ENCODE assay signal across 1 cellular context in genomic region chr17:1563786-1564613, GRCh38.
TF ChIP-seq lines count a peak whose summit lies in the region.

No MANE protein-coding gene starts in this region.

TF ChIP-seq in K562, 482 proteins besides CTCF, POLR2A, EP300 and RAD21 (continued from another document and continues in another):
- TF ChIP-seq, protein P1, sequence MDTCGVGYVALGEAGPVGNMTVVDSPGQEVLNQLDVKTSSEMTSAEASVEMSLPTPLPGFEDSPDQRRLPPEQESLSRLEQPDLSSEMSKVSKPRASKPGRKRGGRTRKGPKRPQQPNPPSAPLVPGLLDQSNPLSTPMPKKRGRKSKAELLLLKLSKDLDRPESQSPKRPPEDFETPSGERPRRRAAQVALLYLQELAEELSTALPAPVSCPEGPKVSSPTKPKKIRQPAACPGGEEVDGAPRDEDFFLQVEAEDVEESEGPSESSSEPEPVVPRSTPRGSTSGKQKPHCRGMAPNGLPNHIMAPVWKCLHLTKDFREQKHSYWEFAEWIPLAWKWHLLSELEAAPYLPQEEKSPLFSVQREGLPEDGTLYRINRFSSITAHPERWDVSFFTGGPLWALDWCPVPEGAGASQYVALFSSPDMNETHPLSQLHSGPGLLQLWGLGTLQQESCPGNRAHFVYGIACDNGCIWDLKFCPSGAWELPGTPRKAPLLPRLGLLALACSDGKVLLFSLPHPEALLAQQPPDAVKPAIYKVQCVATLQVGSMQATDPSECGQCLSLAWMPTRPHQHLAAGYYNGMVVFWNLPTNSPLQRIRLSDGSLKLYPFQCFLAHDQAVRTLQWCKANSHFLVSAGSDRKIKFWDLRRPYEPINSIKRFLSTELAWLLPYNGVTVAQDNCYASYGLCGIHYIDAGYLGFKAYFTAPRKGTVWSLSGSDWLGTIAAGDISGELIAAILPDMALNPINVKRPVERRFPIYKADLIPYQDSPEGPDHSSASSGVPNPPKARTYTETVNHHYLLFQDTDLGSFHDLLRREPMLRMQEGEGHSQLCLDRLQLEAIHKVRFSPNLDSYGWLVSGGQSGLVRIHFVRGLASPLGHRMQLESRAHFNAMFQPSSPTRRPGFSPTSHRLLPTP (IDR thresholded peaks at IDR 0.05; ENCODE audit: borderline replicate concordance, extremely low read depth, insufficient read length) = peak; percentile 51
- TF ChIP-seq, protein P2, sequence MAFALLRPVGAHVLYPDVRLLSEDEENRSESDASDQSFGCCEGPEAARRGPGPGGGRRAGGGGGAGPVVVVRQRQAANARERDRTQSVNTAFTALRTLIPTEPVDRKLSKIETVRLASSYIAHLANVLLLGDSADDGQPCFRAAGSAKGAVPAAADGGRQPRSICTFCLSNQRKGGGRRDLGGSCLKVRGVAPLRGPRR (CRISPR knock-in tag; IDR thresholded peaks at IDR 0.05) = 0 out of 2 replicates have a peak, but pooled peaks have one; percentile 25
- TF ChIP-seq CBFA2T2 (conservative IDR thresholded peaks at IDR 0.05) (peak; percentile 65), NCOA4 (IDR thresholded peaks at IDR 0.05; ENCODE audit: partially characterized antibody) (peak; percentile 69), ARNT (IDR thresholded peaks at IDR 0.05) (no peak; a peak in 1 of 4 replicates), ZNF551 (CRISPR knock-in tag; IDR thresholded peaks at IDR 0.05) (no peak), CEBPB (tag; IDR thresholded peaks at IDR 0.05) (no peak), L3MBTL2 (IDR thresholded peaks at IDR 0.05) (peak; percentile 15), LCOR (CRISPR knock-in tag; IDR thresholded peaks at IDR 0.05) (0 out of 2 replicates have a peak, but pooled peaks have one; percentile 25), RCOR1 (IDR thresholded peaks at IDR 0.05; ENCODE audit: borderline replicate concordance in 1 of 2, low read depth in 2 of 2, low read length in 2 of 2) (peak in 1 of 2 experiments; percentile 57; a peak in 2 of 4 replicates), ZNF76 (CRISPR knock-in tag; IDR thresholded peaks at IDR 0.05; ENCODE audit: borderline replicate concordance) (no peak), BCOR (IDR thresholded peaks at IDR 0.05) (peak; percentile 97), FOSL1 (tag; conservative IDR thresholded peaks at IDR 0.05) (no peak), ATF1 (CRISPR knock-in tag; IDR thresholded peaks at IDR 0.05) (no peak), ATF1 (tag; IDR thresholded peaks at IDR 0.05) (peak; percentile 31; the same call in 1 of the 2 replicates), ZEB2 (IDR thresholded peaks at IDR 0.05) (peak; percentile 88), TFAP4 (CRISPR knock-in tag; IDR thresholded peaks at IDR 0.05; ENCODE audit: borderline replicate concordance) (peak; percentile 48; the same call in 1 of the 2 replicates), EP400 (IDR thresholded peaks at IDR 0.05) (peak; percentile 21; the same call in 1 of the 2 replicates), SOX6 (IDR thresholded peaks at IDR 0.05) (0 out of 2 replicates have a peak, but pooled peaks have one; percentile 11), TEAD4 (IDR thresholded peaks at IDR 0.05; ENCODE audit: low read length) (peak; percentile 33; the same call in 1 of the 2 replicates), TEAD4 (CRISPR knock-in tag; IDR thresholded peaks at IDR 0.05; ENCODE audit: borderline replicate concordance) (no peak), DACH1 (IDR thresholded peaks at IDR 0.05; ENCODE audit: partially characterized antibody) (peak; percentile 52), E2F3 (CRISPR knock-in tag; IDR thresholded peaks at IDR 0.05) (no peak), CTBP1 (IDR thresholded peaks at IDR 0.05; ENCODE audit: borderline replicate concordance) (peak; percentile 83; the same call in 1 of the 2 replicates), ZBTB43 (CRISPR knock-in tag; IDR thresholded peaks at IDR 0.05) (no peak), ZNF444 (CRISPR knock-in tag; IDR thresholded peaks at IDR 0.05) (no peak), HOXB6 (CRISPR knock-in tag; IDR thresholded peaks at IDR 0.05; ENCODE audit: borderline replicate concordance) (no peak), UBTF (IDR thresholded peaks at IDR 0.05; ENCODE audit: borderline replicate concordance in 1 of 2, low read depth in 2 of 2, low read length in 2 of 2) (no peak), MTA2 (IDR thresholded peaks at IDR 0.05; ENCODE audit: low read depth) (peak; percentile 57), ZNF175 (CRISPR knock-in tag; IDR thresholded peaks at IDR 0.05; ENCODE audit: low read depth) (no peak), RNF2 (IDR thresholded peaks at IDR 0.05) (peak; percentile 66), BRCA1 (IDR thresholded peaks at IDR 0.05) (no peak), BRCA1 (CRISPR knock-in tag; IDR thresholded peaks at IDR 0.05) (no peak), SNAPC5 (CRISPR knock-in tag; IDR thresholded peaks at IDR 0.05) (no peak), CXXC5 (CRISPR knock-in tag; IDR thresholded peaks at IDR 0.05) (0 out of 2 replicates have a peak, but pooled peaks have one; percentile 37), MLX (CRISPR knock-in tag; conservative IDR thresholded peaks at IDR 0.05) (no peak), SMARCA5 (IDR thresholded peaks at IDR 0.05) (peak; percentile 95), NR3C1 (CRISPR knock-in tag; IDR thresholded peaks at IDR 0.05) (no peak)
- TF ChIP-seq, protein P3, sequence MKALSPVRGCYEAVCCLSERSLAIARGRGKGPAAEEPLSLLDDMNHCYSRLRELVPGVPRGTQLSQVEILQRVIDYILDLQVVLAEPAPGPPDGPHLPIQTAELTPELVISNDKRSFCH (CRISPR knock-in tag; IDR thresholded peaks at IDR 0.05) = no peak
- TF ChIP-seq, protein P3 (tag; IDR thresholded peaks at IDR 0.05) = no peak
- TF ChIP-seq, protein P4, sequence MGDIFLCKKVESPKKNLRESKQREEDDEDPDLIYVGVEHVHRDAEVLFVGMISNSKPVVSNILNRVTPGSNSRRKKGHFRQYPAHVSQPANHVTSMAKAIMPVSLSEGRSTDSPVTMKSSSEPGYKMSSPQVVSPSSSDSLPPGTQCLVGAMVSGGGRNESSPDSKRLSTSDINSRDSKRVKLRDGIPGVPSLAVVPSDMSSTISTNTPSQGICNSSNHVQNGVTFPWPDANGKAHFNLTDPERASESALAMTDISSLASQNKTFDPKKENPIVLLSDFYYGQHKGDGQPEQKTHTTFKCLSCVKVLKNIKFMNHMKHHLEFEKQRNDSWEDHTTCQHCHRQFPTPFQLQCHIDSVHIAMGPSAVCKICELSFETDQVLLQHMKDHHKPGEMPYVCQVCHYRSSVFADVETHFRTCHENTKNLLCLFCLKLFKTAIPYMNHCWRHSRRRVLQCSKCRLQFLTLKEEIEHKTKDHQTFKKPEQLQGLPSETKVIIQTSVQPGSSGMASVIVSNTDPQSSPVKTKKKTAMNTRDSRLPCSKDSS (IDR thresholded peaks at IDR 0.05; ENCODE audit: low read depth, partially characterized antibody) = no peak
- TF ChIP-seq, protein P5, sequence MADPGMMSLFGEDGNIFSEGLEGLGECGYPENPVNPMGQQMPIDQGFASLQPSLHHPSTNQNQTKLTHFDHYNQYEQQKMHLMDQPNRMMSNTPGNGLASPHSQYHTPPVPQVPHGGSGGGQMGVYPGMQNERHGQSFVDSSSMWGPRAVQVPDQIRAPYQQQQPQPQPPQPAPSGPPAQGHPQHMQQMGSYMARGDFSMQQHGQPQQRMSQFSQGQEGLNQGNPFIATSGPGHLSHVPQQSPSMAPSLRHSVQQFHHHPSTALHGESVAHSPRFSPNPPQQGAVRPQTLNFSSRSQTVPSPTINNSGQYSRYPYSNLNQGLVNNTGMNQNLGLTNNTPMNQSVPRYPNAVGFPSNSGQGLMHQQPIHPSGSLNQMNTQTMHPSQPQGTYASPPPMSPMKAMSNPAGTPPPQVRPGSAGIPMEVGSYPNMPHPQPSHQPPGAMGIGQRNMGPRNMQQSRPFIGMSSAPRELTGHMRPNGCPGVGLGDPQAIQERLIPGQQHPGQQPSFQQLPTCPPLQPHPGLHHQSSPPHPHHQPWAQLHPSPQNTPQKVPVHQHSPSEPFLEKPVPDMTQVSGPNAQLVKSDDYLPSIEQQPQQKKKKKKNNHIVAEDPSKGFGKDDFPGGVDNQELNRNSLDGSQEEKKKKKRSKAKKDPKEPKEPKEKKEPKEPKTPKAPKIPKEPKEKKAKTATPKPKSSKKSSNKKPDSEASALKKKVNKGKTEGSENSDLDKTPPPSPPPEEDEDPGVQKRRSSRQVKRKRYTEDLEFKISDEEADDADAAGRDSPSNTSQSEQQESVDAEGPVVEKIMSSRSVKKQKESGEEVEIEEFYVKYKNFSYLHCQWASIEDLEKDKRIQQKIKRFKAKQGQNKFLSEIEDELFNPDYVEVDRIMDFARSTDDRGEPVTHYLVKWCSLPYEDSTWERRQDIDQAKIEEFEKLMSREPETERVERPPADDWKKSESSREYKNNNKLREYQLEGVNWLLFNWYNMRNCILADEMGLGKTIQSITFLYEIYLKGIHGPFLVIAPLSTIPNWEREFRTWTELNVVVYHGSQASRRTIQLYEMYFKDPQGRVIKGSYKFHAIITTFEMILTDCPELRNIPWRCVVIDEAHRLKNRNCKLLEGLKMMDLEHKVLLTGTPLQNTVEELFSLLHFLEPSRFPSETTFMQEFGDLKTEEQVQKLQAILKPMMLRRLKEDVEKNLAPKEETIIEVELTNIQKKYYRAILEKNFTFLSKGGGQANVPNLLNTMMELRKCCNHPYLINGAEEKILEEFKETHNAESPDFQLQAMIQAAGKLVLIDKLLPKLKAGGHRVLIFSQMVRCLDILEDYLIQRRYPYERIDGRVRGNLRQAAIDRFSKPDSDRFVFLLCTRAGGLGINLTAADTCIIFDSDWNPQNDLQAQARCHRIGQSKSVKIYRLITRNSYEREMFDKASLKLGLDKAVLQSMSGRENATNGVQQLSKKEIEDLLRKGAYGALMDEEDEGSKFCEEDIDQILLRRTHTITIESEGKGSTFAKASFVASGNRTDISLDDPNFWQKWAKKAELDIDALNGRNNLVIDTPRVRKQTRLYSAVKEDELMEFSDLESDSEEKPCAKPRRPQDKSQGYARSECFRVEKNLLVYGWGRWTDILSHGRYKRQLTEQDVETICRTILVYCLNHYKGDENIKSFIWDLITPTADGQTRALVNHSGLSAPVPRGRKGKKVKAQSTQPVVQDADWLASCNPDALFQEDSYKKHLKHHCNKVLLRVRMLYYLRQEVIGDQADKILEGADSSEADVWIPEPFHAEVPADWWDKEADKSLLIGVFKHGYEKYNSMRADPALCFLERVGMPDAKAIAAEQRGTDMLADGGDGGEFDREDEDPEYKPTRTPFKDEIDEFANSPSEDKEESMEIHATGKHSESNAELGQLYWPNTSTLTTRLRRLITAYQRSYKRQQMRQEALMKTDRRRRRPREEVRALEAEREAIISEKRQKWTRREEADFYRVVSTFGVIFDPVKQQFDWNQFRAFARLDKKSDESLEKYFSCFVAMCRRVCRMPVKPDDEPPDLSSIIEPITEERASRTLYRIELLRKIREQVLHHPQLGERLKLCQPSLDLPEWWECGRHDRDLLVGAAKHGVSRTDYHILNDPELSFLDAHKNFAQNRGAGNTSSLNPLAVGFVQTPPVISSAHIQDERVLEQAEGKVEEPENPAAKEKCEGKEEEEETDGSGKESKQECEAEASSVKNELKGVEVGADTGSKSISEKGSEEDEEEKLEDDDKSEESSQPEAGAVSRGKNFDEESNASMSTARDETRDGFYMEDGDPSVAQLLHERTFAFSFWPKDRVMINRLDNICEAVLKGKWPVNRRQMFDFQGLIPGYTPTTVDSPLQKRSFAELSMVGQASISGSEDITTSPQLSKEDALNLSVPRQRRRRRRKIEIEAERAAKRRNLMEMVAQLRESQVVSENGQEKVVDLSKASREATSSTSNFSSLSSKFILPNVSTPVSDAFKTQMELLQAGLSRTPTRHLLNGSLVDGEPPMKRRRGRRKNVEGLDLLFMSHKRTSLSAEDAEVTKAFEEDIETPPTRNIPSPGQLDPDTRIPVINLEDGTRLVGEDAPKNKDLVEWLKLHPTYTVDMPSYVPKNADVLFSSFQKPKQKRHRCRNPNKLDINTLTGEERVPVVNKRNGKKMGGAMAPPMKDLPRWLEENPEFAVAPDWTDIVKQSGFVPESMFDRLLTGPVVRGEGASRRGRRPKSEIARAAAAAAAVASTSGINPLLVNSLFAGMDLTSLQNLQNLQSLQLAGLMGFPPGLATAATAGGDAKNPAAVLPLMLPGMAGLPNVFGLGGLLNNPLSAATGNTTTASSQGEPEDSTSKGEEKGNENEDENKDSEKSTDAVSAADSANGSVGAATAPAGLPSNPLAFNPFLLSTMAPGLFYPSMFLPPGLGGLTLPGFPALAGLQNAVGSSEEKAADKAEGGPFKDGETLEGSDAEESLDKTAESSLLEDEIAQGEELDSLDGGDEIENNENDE (IDR thresholded peaks at IDR 0.05; ENCODE audit: low read depth, low read length) = no peak
